Comparison of ENCODE assay signal across 9 cellular contexts in the genomic region with DNA sequence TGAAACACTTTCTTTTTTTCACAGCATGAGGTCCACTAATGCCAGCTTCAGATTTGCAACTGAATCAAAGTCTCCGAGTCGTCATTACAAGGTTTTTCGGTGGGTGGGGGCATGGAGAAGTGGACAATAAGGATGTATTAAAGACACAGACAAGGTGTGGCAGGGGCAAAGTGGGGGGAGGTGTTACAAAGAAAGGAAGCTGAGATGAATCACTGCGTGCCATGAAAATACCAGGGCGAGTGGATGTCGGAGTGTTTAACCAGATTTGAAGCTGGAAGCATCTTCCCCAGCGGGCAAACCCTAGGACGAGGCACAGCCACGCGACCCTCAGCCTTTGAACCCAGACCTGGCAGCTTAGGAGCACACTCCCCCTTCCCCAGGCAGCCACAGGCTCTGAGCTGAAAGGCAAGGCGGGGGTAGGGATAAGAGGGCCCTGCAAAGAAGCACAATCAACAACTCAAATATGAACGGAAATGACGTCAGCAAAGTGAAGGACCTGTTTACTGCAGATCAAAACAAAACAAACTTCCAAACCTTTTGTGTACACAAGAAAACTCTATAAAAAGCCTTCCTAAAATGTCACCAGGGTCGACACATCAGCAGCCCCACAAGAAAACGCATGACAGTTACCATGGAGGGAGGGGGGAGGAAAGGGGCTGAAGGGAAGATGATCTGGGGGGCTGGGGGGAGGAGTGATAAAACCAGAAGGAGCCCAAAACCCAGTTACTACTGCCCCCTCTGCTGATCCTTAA. TPM values are rescaled to one million over a fixed set of nuclear protein-coding genes. Genes with fewer than 3 reads are reported as not detected.
DNase-seq lines count a peak whose midpoint lies in the region; ATAC-seq and TF ChIP-seq lines count a peak whose summit lies in the region.
"Had no signal": no experiment of that assay in that cellular context is flagged by ENCODE, and none has a peak within 500 bp of the region (broad histone marks: within the 10 kb centered on the region; RNA-seq: fewer than 3 reads in every experiment).

No MANE protein-coding gene starts in this region.

- ATAC-seq in GM18517 (IDR thresholded peaks at IDR 0.05; ENCODE audit: unreplicated experiment) = no peak
- ATAC-seq in activated CD8-positive, alpha-beta T cell treated with anti-CD3 and anti-CD28 coated beads for 36 hours = no peak

- H3K36me3 Mint-ChIP-seq in progenitor cell of endocrine pancreas (ENCODE audit: insufficient read depth) = no peaks in the 10 kb centered on the region
- peaks cover 3% of the 10 kb centered on the region for H3K36me3 Mint-ChIP-seq in activated T-helper 2 cell treated with anti-CD3 and anti-CD28 coated beads, Interferon-gamma antibody, Interleukin-2, Interleukin-4, amounts not matched to agents 10 μg/mL and 5 μg/mL and 100 μg/mL, durations not matched to agents 14 hours and 24 hours and 36 hours (ENCODE audit: low read depth)
- no peaks in the 10 kb centered on the region for H3K36me3 Mint-ChIP-seq in activated CD8-positive, alpha-beta T cell treated with anti-CD3 and anti-CD28 coated beads for 36 hours (ENCODE audit: low read depth)
- H3K36me3 Mint-ChIP-seq: IgD-negative memory B cell had no signal

- peaks cover 28% of the 10 kb centered on the region for H3K4me1 Mint-ChIP-seq in progenitor cell of endocrine pancreas (ENCODE audit: low read depth)
- H3K4me1 Mint-ChIP-seq in activated T-helper 2 cell treated with anti-CD3 and anti-CD28 coated beads, Interferon-gamma antibody, Interleukin-2, Interleukin-4, amounts not matched to agents 10 μg/mL and 5 μg/mL and 100 μg/mL, durations not matched to agents 14 hours and 24 hours and 36 hours (ENCODE audit: low read depth) = peaks cover 8% of the 10 kb centered on the region
- peaks cover 2% of the 10 kb centered on the region for H3K4me1 Mint-ChIP-seq in activated CD8-positive, alpha-beta T cell treated with anti-CD3 and anti-CD28 coated beads for 36 hours (ENCODE audit: low read depth)

- H3K4me3 ChIP-seq in epithelial cell of esophagus (ENCODE audit: low read length) = no peak overlapping the region

- CTCF ChIA-PET in activated CD8-positive, alpha-beta T cell treated with anti-CD3 and anti-CD28 coated beads for 36 hours (lab: Charles Lee) = interaction anchor here (0.7 to 1.0 kb wide), 2 partner anchors 10 to 221 kb away, joined by 3 read pairs; no protein-coding TSS in a partner anchor

- H3K27me3 Mint-ChIP-seq in progenitor cell of endocrine pancreas = no peaks in the 10 kb centered on the region
- H3K27me3 Mint-ChIP-seq in activated T-helper 2 cell treated with anti-CD3 and anti-CD28 coated beads, Interferon-gamma antibody, Interleukin-2, Interleukin-4, amounts not matched to agents 10 μg/mL and 5 μg/mL and 100 μg/mL, durations not matched to agents 14 hours and 24 hours and 36 hours (ENCODE audit: low read depth) = peaks cover 42% of the 10 kb centered on the region
- peaks cover 45% of the 10 kb centered on the region for H3K27me3 Mint-ChIP-seq in activated CD8-positive, alpha-beta T cell treated with anti-CD3 and anti-CD28 coated beads for 36 hours

- TF ChIP-seq CTCF in epithelial cell of esophagus (IDR thresholded peaks at IDR 0.05; ENCODE audit: insufficient read depth, low read depth, low read length, missing control alignments) (no peak), progenitor cell of endocrine pancreas (IDR thresholded peaks at IDR 0.05; ENCODE audit: unreplicated experiment) (no peak)
- no peak for TF ChIP-seq CTCF in activated CD8-positive, alpha-beta T cell treated with anti-CD3 and anti-CD28 coated beads for 36 hours (IDR thresholded peaks at IDR 0.05)

- H3K27ac Mint-ChIP-seq in progenitor cell of endocrine pancreas = no peak overlapping the region
- no peak overlapping the region for H3K27ac Mint-ChIP-seq in activated T-helper 2 cell treated with anti-CD3 and anti-CD28 coated beads, Interferon-gamma antibody, Interleukin-2, Interleukin-4, amounts not matched to agents 10 μg/mL and 5 μg/mL and 100 μg/mL, durations not matched to agents 14 hours and 24 hours and 36 hours
- no peak overlapping the region for H3K27ac Mint-ChIP-seq in activated CD8-positive, alpha-beta T cell treated with anti-CD3 and anti-CD28 coated beads for 36 hours

- POLR2A ChIA-PET in activated CD8-positive, alpha-beta T cell treated with anti-CD3 and anti-CD28 coated beads for 36 hours (lab: Charles Lee) = no interaction called here

- peak overlapping the region; percentile 57 for H3K4me3 Mint-ChIP-seq in progenitor cell of endocrine pancreas (ENCODE audit: low read depth)
- no peak overlapping the region for H3K4me3 Mint-ChIP-seq in activated T-helper 2 cell treated with anti-CD3 and anti-CD28 coated beads, Interferon-gamma antibody, Interleukin-2, Interleukin-4, amounts not matched to agents 10 μg/mL and 5 μg/mL and 100 μg/mL, durations not matched to agents 14 hours and 24 hours and 36 hours (ENCODE audit: low read depth)
- H3K4me3 Mint-ChIP-seq in activated CD8-positive, alpha-beta T cell treated with anti-CD3 and anti-CD28 coated beads for 36 hours = no peak overlapping the region
- H3K4me3 Mint-ChIP-seq: IgD-negative memory B cell had no signal

- intact Hi-C loops in activated T-helper 2 cell treated with anti-CD3 and anti-CD28 coated beads, Interferon-gamma antibody, Interleukin-2, Interleukin-4, amounts not matched to agents 10 μg/mL and 5 μg/mL and 100 μg/mL, durations not matched to agents 14 hours and 24 hours and 36 hours (cut with micrococcal nuclease) = loop anchor here (10.0 kb wide), 2 partner anchors 219 to 389 kb away; no protein-coding TSS in a partner anchor
- intact Hi-C loops in activated CD8-positive, alpha-beta T cell treated with anti-CD3 and anti-CD28 coated beads for 36 hours (cut with micrococcal nuclease) = no loop called here

- DNase-seq in EL (peak; percentile 53), NCI-H226 (peak; percentile 49), epithelial cell of esophagus (ENCODE audit: low read depth) (peak; percentile 71), progenitor cell of endocrine pancreas (ENCODE audit: low spot score, unreplicated experiment) (no peak), MV-4-11 (lab: John Stamatoyannopoulos, UW) (no peak)
- no peak for DNase-seq in activated T-helper 2 cell treated with anti-CD3 and anti-CD28 coated beads, Interferon-gamma antibody, Interleukin-2, Interleukin-4, amounts not matched to agents 10 μg/mL and 5 μg/mL and 100 μg/mL, durations not matched to agents 14 hours and 24 hours and 36 hours (ENCODE audit: low spot score)
- no peak for DNase-seq in activated CD8-positive, alpha-beta T cell treated with anti-CD3 and anti-CD28 coated beads for 36 hours

- no peaks in the 10 kb centered on the region for H3K9me3 Mint-ChIP-seq in progenitor cell of endocrine pancreas (ENCODE audit: low read depth)
- H3K9me3 Mint-ChIP-seq in activated T-helper 2 cell treated with anti-CD3 and anti-CD28 coated beads, Interferon-gamma antibody, Interleukin-2, Interleukin-4, amounts not matched to agents 10 μg/mL and 5 μg/mL and 100 μg/mL, durations not matched to agents 14 hours and 24 hours and 36 hours = no peaks in the 10 kb centered on the region
- H3K9me3 Mint-ChIP-seq in activated CD8-positive, alpha-beta T cell treated with anti-CD3 and anti-CD28 coated beads for 36 hours = no peaks in the 10 kb centered on the region
- H3K9me3 Mint-ChIP-seq: IgD-negative memory B cell had no signal

RNA-seq across cellular contexts. Expression of gene ZFHX3, which starts 5.6 kb away (rescaled TPM):
- total RNA-seq in progenitor cell of endocrine pancreas = 48.9 and 54.0 TPM in 2 replicates
- 0.62 and 1.2 TPM in 2 replicates for total RNA-seq in activated T-helper 2 cell treated with anti-CD3 and anti-CD28 coated beads, Interferon-gamma antibody, Interleukin-2, Interleukin-4, amounts not matched to agents 10 μg/mL and 5 μg/mL and 100 μg/mL, durations not matched to agents 14 hours and 24 hours and 36 hours
- total RNA-seq in activated CD8-positive, alpha-beta T cell treated with anti-CD3 and anti-CD28 coated beads for 36 hours = under 1 TPM; 0.16 to 0.25 TPM

Comparison
In these comparisons a context has a peak if more than half of its experiments do, and no peak if none do; other contexts are left out.
1. DNase-seq: peak in EL (single experiment), NCI-H226 (single experiment) and epithelial cell of esophagus (single experiment); none in progenitor cell of endocrine pancreas (single experiment), MV-4-11 (single experiment), activated T-helper 2 cell treated with anti-CD3 and anti-CD28 coated beads, Interferon-gamma antibody, Interleukin-2, Interleukin-4, amounts not matched to agents 10 μg/mL and 5 μg/mL and 100 μg/mL, durations not matched to agents 14 hours and 24 hours and 36 hours (single experiment) and activated CD8-positive, alpha-beta T cell treated with anti-CD3 and anti-CD28 coated beads for 36 hours (single experiment).
2. RNA of gene ZFHX3, which starts 5.6 kb away (total RNA-seq): 48.9 to 54.0 TPM in progenitor cell of endocrine pancreas; 0.62 to 1.2 TPM in activated T-helper 2 cell treated with anti-CD3 and anti-CD28 coated beads, Interferon-gamma antibody, Interleukin-2, Interleukin-4, amounts not matched to agents 10 μg/mL and 5 μg/mL and 100 μg/mL, durations not matched to agents 14 hours and 24 hours and 36 hours and 0.16 to 0.25 TPM in activated CD8-positive, alpha-beta T cell treated with anti-CD3 and anti-CD28 coated beads for 36 hours; every median in the first group is over 10 times any median in the second.